Comparison of ENCODE assay signal across 7 cellular contexts in genomic region chr16:85554791-85555548, GRCh38. TPM values are rescaled to one million over a fixed set of nuclear protein-coding genes. Genes with fewer than 3 reads are reported as not detected.
DNase-seq lines count a peak whose midpoint lies in the region; ATAC-seq, FAIRE-seq and TF ChIP-seq lines count a peak whose summit lies in the region.

No MANE protein-coding gene starts in this region.

- peak overlapping the region; percentile 82 for H3K4me3 ChIP-seq in epithelial cell of proximal tubule (ENCODE audit: low read depth, low read length)

- H3K27ac ChIP-seq in temporal lobe (ENCODE audit: low read depth, low read length): peak overlapping the region; percentile 61

- no peak for FAIRE-seq in GM19239 (lab: Jason Lieb, UNC)

- H3K9me3 Mint-ChIP-seq in naive thymus-derived CD8-positive, alpha-beta T cell: no peaks in the 10 kb centered on the region

- no peaks in the 10 kb centered on the region for H3K27me3 Mint-ChIP-seq in naive thymus-derived CD8-positive, alpha-beta T cell

- no peak for TF ChIP-seq CTCF in epithelial cell of proximal tubule (conservative IDR thresholded peaks at IDR 0.05; ENCODE audit: low read depth, low read length)

- peak overlapping the region; percentile 93 to 99 (median 95) for H3K4me3 Mint-ChIP-seq in naive thymus-derived CD8-positive, alpha-beta T cell

- POLR2A ChIA-PET in naive thymus-derived CD8-positive, alpha-beta T cell (lab: Charles Lee): interaction anchor here (0.6 to 5.7 kb wide), 14 partner anchors 9 to 1946 kb away, joined by 3 to 57 read pairs (median 8); partner anchors contain the start of gene GSE1

- peak; percentile 15 to 28 for ATAC-seq in naive thymus-derived CD8-positive, alpha-beta T cell

- DNase-seq in GM19239 (ENCODE audit: insufficient read length, low spot score) (peak; percentile 63), NOMO-1 treated with DMSO at 0.1 percent for 48 hours (lab: John Stamatoyannopoulos, UW; ENCODE audit: unreplicated experiment) (peak; percentile 65), activated T-cell treated with anti-CD3 and anti-CD28 coated beads for 4 hours (peak; percentile 63), epithelial cell of proximal tubule (ENCODE audit: low read depth) (no peak), NCI-H2107 treated with DMSO at 0.1 percent for 48 hours (lab: John Stamatoyannopoulos, UW; ENCODE audit: unreplicated experiment) (no peak)
- peak; percentile 32 to 74 (median 49) for DNase-seq in naive thymus-derived CD8-positive, alpha-beta T cell

- H3K4me1 Mint-ChIP-seq in naive thymus-derived CD8-positive, alpha-beta T cell: peaks cover 22 to 47% (median 43%) of the 10 kb centered on the region in 4 donors

- H3K27ac Mint-ChIP-seq in naive thymus-derived CD8-positive, alpha-beta T cell: peak overlapping the region; percentile 84 to 98 (median 94)

- H3K36me3 Mint-ChIP-seq in naive thymus-derived CD8-positive, alpha-beta T cell: no peaks in the 10 kb centered on the region

RNA-seq across cellular contexts. Expression of gene GSE1, which starts 58.2 kb away (rescaled TPM):
- total RNA-seq in epithelial cell of proximal tubule (19.4 and 41.9 TPM in 2 replicates), temporal lobe (32.9 TPM)
- total RNA-seq in naive thymus-derived CD8-positive, alpha-beta T cell: 10 to 100 TPM; 53.8 to 56.2 TPM
- polyA plus RNA-seq in naive thymus-derived CD8-positive, alpha-beta T cell: 1 to 10 TPM; 1.5 to 2.9 (median 2.0) TPM

Comparison
In these comparisons a context has a peak if more than half of its experiments do, and no peak if none do; other contexts are left out.
1. DNase-seq: peak in GM19239 (single experiment), NOMO-1 treated with DMSO at 0.1 percent for 48 hours (single experiment), activated T-cell treated with anti-CD3 and anti-CD28 coated beads for 4 hours (single experiment) and naive thymus-derived CD8-positive, alpha-beta T cell (10 of 10); none in epithelial cell of proximal tubule (single experiment) and NCI-H2107 treated with DMSO at 0.1 percent for 48 hours (single experiment).